In the genomic region with DNA sequence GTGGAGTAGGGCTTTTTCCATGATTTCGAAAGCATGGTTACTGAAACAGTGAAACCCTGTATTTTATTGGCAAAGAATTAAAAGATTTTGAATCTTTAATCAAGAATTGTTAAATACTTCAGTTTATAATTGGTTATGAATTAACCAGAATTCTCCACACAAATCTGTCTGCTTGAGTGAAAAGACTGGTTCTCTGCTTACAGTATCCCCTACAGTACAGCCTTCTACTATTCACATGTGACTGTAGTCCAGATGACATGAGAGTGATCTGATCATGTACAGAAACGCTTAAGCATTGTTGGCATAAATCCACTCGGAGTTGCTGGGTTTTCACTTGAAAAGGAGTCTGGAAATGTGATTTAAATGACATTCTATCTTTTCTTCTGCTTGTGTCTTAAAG, we compare ENCODE assay signal across 1 cellular context.
TF ChIP-seq lines count a peak whose summit lies in the region.

No MANE protein-coding gene starts in this region.

TF ChIP-seq in HCT116, 20 proteins besides CTCF, POLR2A, EP300 and RAD21 (continued from another document):
- TF ChIP-seq, protein P1, sequence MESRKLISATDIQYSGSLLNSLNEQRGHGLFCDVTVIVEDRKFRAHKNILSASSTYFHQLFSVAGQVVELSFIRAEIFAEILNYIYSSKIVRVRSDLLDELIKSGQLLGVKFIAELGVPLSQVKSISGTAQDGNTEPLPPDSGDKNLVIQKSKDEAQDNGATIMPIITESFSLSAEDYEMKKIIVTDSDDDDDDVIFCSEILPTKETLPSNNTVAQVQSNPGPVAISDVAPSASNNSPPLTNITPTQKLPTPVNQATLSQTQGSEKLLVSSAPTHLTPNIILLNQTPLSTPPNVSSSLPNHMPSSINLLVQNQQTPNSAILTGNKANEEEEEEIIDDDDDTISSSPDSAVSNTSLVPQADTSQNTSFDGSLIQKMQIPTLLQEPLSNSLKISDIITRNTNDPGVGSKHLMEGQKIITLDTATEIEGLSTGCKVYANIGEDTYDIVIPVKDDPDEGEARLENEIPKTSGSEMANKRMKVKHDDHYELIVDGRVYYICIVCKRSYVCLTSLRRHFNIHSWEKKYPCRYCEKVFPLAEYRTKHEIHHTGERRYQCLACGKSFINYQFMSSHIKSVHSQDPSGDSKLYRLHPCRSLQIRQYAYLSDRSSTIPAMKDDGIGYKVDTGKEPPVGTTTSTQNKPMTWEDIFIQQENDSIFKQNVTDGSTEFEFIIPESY (IDR thresholded peaks at IDR 0.05; ENCODE audit: extremely low read depth, insufficient replicate concordance, low read length) = no peak
- TF ChIP-seq EZH2 (IDR thresholded peaks at IDR 0.05) (no peak), EZH2phosphoT487 (IDR thresholded peaks at IDR 0.05; ENCODE audit: borderline replicate concordance) (no peak), FOSL1 (IDR thresholded peaks at IDR 0.05; ENCODE audit: low read depth) (no peak)
